ENCODE assay signal across 12 cellular contexts in the genomic region with DNA sequence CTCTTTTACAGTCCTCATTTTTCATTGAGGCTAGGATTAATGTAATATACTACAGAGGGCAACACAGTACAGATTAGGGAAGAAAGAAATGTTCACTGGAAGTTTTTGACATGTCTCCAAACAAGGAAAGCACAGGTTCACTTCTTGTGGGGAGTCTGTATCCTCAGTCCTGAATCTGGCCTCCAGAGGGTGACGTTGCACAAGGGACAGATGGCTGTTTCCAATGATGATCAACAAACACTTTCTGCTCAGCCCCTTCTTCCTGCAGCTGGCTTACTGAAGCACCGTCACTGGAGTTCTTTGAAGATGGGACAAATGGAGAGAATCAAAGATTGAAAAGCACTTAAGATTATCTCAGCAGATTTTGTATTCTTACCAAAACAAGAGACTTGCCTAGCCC.
DNase-seq lines count a peak whose midpoint lies in the region; ATAC-seq and TF ChIP-seq lines count a peak whose summit lies in the region.
"Had no signal": no experiment of that assay in that cellular context is flagged by ENCODE, and none has a peak within 500 bp of the region (broad histone marks: within the 10 kb centered on the region; RNA-seq: fewer than 3 reads in every experiment).

No MANE protein-coding gene starts in this region.

- peak; percentile 65 for ATAC-seq in activated CD4-positive, alpha-beta T cell treated with anti-CD3 and anti-CD28 coated beads for 36 hours
- ATAC-seq in HG03442 (IDR thresholded peaks at IDR 0.05; ENCODE audit: unreplicated experiment) = no peak
- no peak for ATAC-seq in HG02840 (IDR thresholded peaks at IDR 0.05; ENCODE audit: low FRiP score, unreplicated experiment)
- ATAC-seq in heart right ventricle = no peak
- ATAC-seq: Right ventricle myocardium inferior had no signal

- H3K27ac ChIP-seq in HUES6 (ENCODE audit: low read depth, low read length) = peak overlapping the region; percentile 27; the same call in 1 of the 2 replicates
- no peak overlapping the region for H3K27ac ChIP-seq in iPS DF 6.9 (ENCODE audit: low read length)
- no peak overlapping the region for H3K27ac ChIP-seq in heart right ventricle
- H3K27ac ChIP-seq: tibial nerve had no signal

- H3K9ac ChIP-seq in HUES6 (ENCODE audit: low read length) = peak overlapping the region; percentile 21

- peaks cover 11% of the 10 kb centered on the region for H3K27me3 Mint-ChIP-seq in activated CD4-positive, alpha-beta T cell treated with anti-CD3 and anti-CD28 coated beads for 36 hours
- peaks cover 4% of the 10 kb centered on the region for H3K27me3 Mint-ChIP-seq in activated CD4-positive, alpha-beta memory T cell treated with anti-CD3 and anti-CD28 coated beads, Interleukin-2, amount 10 ng/mL, durations not matched to agents 7 days and 5 days

- CTCF ChIA-PET in activated CD4-positive, alpha-beta T cell treated with anti-CD3 and anti-CD28 coated beads for 36 hours (lab: Charles Lee) = interaction anchor here (1.2 to 2.2 kb wide), 3 partner anchors 28 to 773 kb away, joined by 3 to 6 read pairs (median 4); no protein-coding TSS in a partner anchor
- CTCF ChIA-PET in activated CD4-positive, alpha-beta memory T cell treated with anti-CD3 and anti-CD28 coated beads, Interleukin-2, amount 10 ng/mL, durations not matched to agents 7 days and 5 days (lab: Charles Lee) = interaction anchor here (0.5 to 0.9 kb wide), 2 partner anchors 23 to 28 kb away, joined by 3 read pairs; no protein-coding TSS in a partner anchor

- H3K27ac Mint-ChIP-seq in activated CD4-positive, alpha-beta T cell treated with anti-CD3 and anti-CD28 coated beads for 36 hours = peak overlapping the region; percentile 9
- H3K27ac Mint-ChIP-seq in activated CD4-positive, alpha-beta memory T cell treated with anti-CD3 and anti-CD28 coated beads, Interleukin-2, amount 10 ng/mL, durations not matched to agents 7 days and 5 days = peak overlapping the region; percentile 0
- H3K27ac Mint-ChIP-seq: nephron had no signal

- no CpG with 5 or more reads among the region's 2 CpGs for WGBS in iPS DF 6.9 (ENCODE audit: insufficient coverage, insufficient read length)
- WGBS in heart right ventricle, 2 donors = 18 to 44% methylated on average over 2 of the region's 2 CpGs

- no peaks in the 10 kb centered on the region for H3K36me3 Mint-ChIP-seq in activated CD4-positive, alpha-beta T cell treated with anti-CD3 and anti-CD28 coated beads for 36 hours (ENCODE audit: low read depth)
- H3K36me3 Mint-ChIP-seq in activated CD4-positive, alpha-beta memory T cell treated with anti-CD3 and anti-CD28 coated beads, Interleukin-2, amount 10 ng/mL, durations not matched to agents 7 days and 5 days (ENCODE audit: low read depth) = no peaks in the 10 kb centered on the region

- H3K4me1 Mint-ChIP-seq in activated CD4-positive, alpha-beta T cell treated with anti-CD3 and anti-CD28 coated beads for 36 hours = no peaks in the 10 kb centered on the region
- H3K4me1 Mint-ChIP-seq in activated CD4-positive, alpha-beta memory T cell treated with anti-CD3 and anti-CD28 coated beads, Interleukin-2, amount 10 ng/mL, durations not matched to agents 7 days and 5 days = no peaks in the 10 kb centered on the region
- H3K4me1 Mint-ChIP-seq: nephron had no signal

- H3K9me3 ChIP-seq in HUES6 (ENCODE audit: control insufficient read depth, insufficient read depth, low read depth, low read length) = no peaks in the 10 kb centered on the region
- H3K9me3 ChIP-seq in iPS DF 6.9 (ENCODE audit: control insufficient read depth, insufficient read depth, low read length) = no peaks in the 10 kb centered on the region
- H3K9me3 ChIP-seq in heart right ventricle = peaks cover 0 to 4% (median 0%) of the 10 kb centered on the region in 11 donors
- H3K9me3 ChIP-seq: tibial nerve had no signal

- TF ChIP-seq CTCF in heart right ventricle (IDR thresholded peaks at IDR 0.05) = no peak

- peaks cover 51% of the 10 kb centered on the region for H3K27me3 ChIP-seq in HUES6 (ENCODE audit: control insufficient read depth, insufficient read depth, low read length)
- no peaks in the 10 kb centered on the region for H3K27me3 ChIP-seq in iPS DF 6.9 (ENCODE audit: control insufficient read depth, insufficient read depth, low read length)
- H3K27me3 ChIP-seq in heart right ventricle = peaks cover 0 to 3% (median 0%) of the 10 kb centered on the region in 7 donors
- H3K27me3 ChIP-seq: tibial nerve had no signal

- H3K4me3 ChIP-seq in HUES6 (ENCODE audit: low read depth, low read length) = no peak overlapping the region
- no peak overlapping the region for H3K4me3 ChIP-seq in iPS DF 6.9 (ENCODE audit: low read length)
- H3K4me3 ChIP-seq in heart right ventricle = no peak overlapping the region
- H3K4me3 ChIP-seq: tibial nerve had no signal

- POLR2A ChIA-PET in activated CD4-positive, alpha-beta T cell treated with anti-CD3 and anti-CD28 coated beads for 36 hours (lab: Charles Lee) = no interaction called here
- POLR2A ChIA-PET in activated CD4-positive, alpha-beta memory T cell treated with anti-CD3 and anti-CD28 coated beads, Interleukin-2, amount 10 ng/mL, durations not matched to agents 7 days and 5 days (lab: Charles Lee) = interaction anchor here (0.6 kb wide), 1 partner anchor 732 kb away, joined by 3 read pairs; no protein-coding TSS in a partner anchor

- H3K4me1 ChIP-seq in HUES6 (ENCODE audit: control insufficient read depth, insufficient read depth, low read length) = peaks cover 13% of the 10 kb centered on the region; the same call in 1 of the 2 replicates
- no peaks in the 10 kb centered on the region for H3K4me1 ChIP-seq in iPS DF 6.9 (ENCODE audit: control insufficient read depth, insufficient read depth, low read length)
- no peaks in the 10 kb centered on the region for H3K4me1 ChIP-seq in heart right ventricle
- H3K4me1 ChIP-seq: tibial nerve had no signal

- no peaks in the 10 kb centered on the region for H3K36me3 ChIP-seq in HUES6 (ENCODE audit: control insufficient read depth, insufficient read depth, low read length)
- H3K36me3 ChIP-seq in iPS DF 6.9 (ENCODE audit: control insufficient read depth, insufficient read depth, low read length) = no peaks in the 10 kb centered on the region
- H3K36me3 ChIP-seq in heart right ventricle = no peaks in the 10 kb centered on the region
- H3K36me3 ChIP-seq: tibial nerve had no signal

- intact Hi-C loops in activated CD4-positive, alpha-beta T cell treated with anti-CD3 and anti-CD28 coated beads for 36 hours (cut with DNase I, micrococcal nuclease) = no loop called here
- intact Hi-C loops in heart right ventricle (cut with DNase I) = no loop called here

- H3K4me3 Mint-ChIP-seq in activated CD4-positive, alpha-beta T cell treated with anti-CD3 and anti-CD28 coated beads for 36 hours = peak overlapping the region; percentile 41
- H3K4me3 Mint-ChIP-seq in activated CD4-positive, alpha-beta memory T cell treated with anti-CD3 and anti-CD28 coated beads, Interleukin-2, amount 10 ng/mL, durations not matched to agents 7 days and 5 days = peak overlapping the region; percentile 39
- H3K4me3 Mint-ChIP-seq: nephron had no signal

- peaks cover 8% of the 10 kb centered on the region for H3K9me3 Mint-ChIP-seq in activated CD4-positive, alpha-beta T cell treated with anti-CD3 and anti-CD28 coated beads for 36 hours (ENCODE audit: low read depth)
- peaks cover 3% of the 10 kb centered on the region for H3K9me3 Mint-ChIP-seq in activated CD4-positive, alpha-beta memory T cell treated with anti-CD3 and anti-CD28 coated beads, Interleukin-2, amount 10 ng/mL, durations not matched to agents 7 days and 5 days
- H3K9me3 Mint-ChIP-seq: nephron had no signal

- DNase-seq in activated CD4-positive, alpha-beta T cell treated with anti-CD3 and anti-CD28 coated beads for 36 hours = peak; percentile 24
- DNase-seq in activated CD4-positive, alpha-beta T cell treated with anti-CD3 and anti-CD28 coated beads, Interleukin-2, amount 50 U/mL, for 48 hours = no peak
- no peak for DNase-seq in activated CD4-positive, alpha-beta memory T cell treated with anti-CD3 and anti-CD28 coated beads, Interleukin-2, amount 10 ng/mL, durations not matched to agents 7 days and 5 days
- DNase-seq in iPS DF 6.9 (ENCODE audit: low read depth, low spot score) (peak; percentile 29), heart right ventricle (no peak)
- DNase-seq: NCI-H1105 treated with DMSO at 0.1 percent for 48 hours had no signal

Comparison
In these comparisons a context has a peak if more than half of its experiments do, and no peak if none do; other contexts are left out.
1. DNase-seq: peak in activated CD4-positive, alpha-beta T cell treated with anti-CD3 and anti-CD28 coated beads for 36 hours (single experiment) and iPS DF 6.9 (single experiment); none in activated CD4-positive, alpha-beta T cell treated with anti-CD3 and anti-CD28 coated beads, Interleukin-2, amount 50 U/mL, for 48 hours (0 of 2), activated CD4-positive, alpha-beta memory T cell treated with anti-CD3 and anti-CD28 coated beads, Interleukin-2, amount 10 ng/mL, durations not matched to agents 7 days and 5 days (single experiment) and heart right ventricle (0 of 2).